ENCODE assay signal across 9 cellular contexts in the genomic region with DNA sequence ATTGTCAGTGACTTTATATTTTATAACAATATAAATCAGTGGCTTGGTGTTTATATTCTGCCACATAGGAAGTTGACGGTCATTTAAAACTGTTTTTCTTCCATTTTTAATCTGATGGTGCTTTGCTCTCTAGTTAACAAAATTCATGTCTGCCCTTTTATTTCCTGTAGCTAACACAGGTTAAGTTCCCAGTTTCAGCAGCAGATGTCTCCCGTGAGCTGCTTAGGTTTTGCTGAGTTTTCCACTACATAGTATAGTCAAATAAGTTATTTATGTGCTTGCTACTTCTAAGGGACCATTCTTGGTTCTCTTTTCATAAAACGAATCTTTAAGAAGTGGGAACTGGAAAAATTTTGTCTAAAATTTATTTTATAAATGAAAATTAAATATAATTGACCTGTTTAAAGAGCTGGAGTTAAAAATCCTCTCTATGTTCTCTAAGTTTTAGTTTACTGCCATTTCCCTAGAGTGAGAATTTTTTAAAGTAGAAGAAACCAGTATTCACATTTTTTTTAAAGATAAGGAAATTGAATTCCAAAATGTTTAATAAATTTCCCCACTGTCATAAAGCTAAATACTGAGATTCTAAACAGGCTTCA. TPM values are rescaled to one million over a fixed set of nuclear protein-coding genes. Genes with fewer than 3 reads are reported as not detected.
A peak's percentile ranks its signal among the peaks of the same experiment; 100 is the strongest.
DNase-seq lines count a peak whose midpoint lies in the region; TF ChIP-seq lines count a peak whose summit lies in the region.
"Had no signal": no experiment of that assay in that cellular context is flagged by ENCODE, and none has a peak within 500 bp of the region (broad histone marks: within the 10 kb centered on the region; RNA-seq: fewer than 3 reads in every experiment).

No MANE protein-coding gene starts in this region.

- DNase-seq in DMS 273 (lab: John Stamatoyannopoulos, UW; ENCODE audit: unreplicated experiment) (peak; percentile 63), DMS 273 treated with DMSO at 0.1 percent for 48 hours (lab: John Stamatoyannopoulos, UW) (no peak), HEK293T (ENCODE audit: extremely low spot score) (peak; percentile 51), NCI-H2107 (lab: John Stamatoyannopoulos, UW) (peak; percentile 18), dermis blood vessel endothelial cell (peak; percentile 84), lung microvascular endothelial cell (ENCODE audit: low read depth in 2 of 2) (peak; percentile 76 to 80)
- DNase-seq in activated CD4-positive, alpha-beta T cell treated with anti-CD3 and anti-CD28 coated beads for 24 hours (ENCODE audit: low read depth in 2 of 2), result peak; percentile 18 to 23
- peak; percentile 7 to 35 for DNase-seq in stimulated activated CD8-positive, alpha-beta memory T cell treated with anti-CD3 and anti-CD28 coated beads, Interleukin-4, amount 100 ng/mL, for 1 hour (ENCODE audit: low read depth in 2 of 2, low spot score in 1 of 2)

- CTCF ChIA-PET in HEK293T (lab: Yijun Ruan, JAX), result interaction anchor here (0.8 to 1.3 kb wide), 7 partner anchors 26 to 348 kb away, joined by 3 to 6 read pairs (median 3); no protein-coding TSS in a partner anchor

- POLR2A ChIA-PET in HEK293T (lab: Yijun Ruan, JAX), result interaction anchor here (1.3 kb wide), 1 partner anchor 12 kb away, joined by 3 read pairs; no protein-coding TSS in a partner anchor

TF ChIP-seq in HEK293T, 16 proteins besides CTCF, POLR2A, EP300 and RAD21:
- TF ChIP-seq LEF1 (IDR thresholded peaks at IDR 0.05; ENCODE audit: borderline replicate concordance), result no peak
- no peak for TF ChIP-seq ARNT (IDR thresholded peaks at IDR 0.05)
- TF ChIP-seq HDGF (IDR thresholded peaks at IDR 0.05; ENCODE audit: borderline replicate concordance), result no peak
- no peak for TF ChIP-seq CTBP1 (IDR thresholded peaks at IDR 0.05; ENCODE audit: borderline replicate concordance)
- TF ChIP-seq L3MBTL2 (conservative IDR thresholded peaks at IDR 0.05), result no peak
- TF ChIP-seq BHLHE40 (IDR thresholded peaks at IDR 0.05; ENCODE audit: borderline replicate concordance), result no peak
- no peak for TF ChIP-seq FOXA1 (IDR thresholded peaks at IDR 0.05)
- no peak for TF ChIP-seq SP1 (IDR thresholded peaks at IDR 0.05)
- TF ChIP-seq, protein P1, sequence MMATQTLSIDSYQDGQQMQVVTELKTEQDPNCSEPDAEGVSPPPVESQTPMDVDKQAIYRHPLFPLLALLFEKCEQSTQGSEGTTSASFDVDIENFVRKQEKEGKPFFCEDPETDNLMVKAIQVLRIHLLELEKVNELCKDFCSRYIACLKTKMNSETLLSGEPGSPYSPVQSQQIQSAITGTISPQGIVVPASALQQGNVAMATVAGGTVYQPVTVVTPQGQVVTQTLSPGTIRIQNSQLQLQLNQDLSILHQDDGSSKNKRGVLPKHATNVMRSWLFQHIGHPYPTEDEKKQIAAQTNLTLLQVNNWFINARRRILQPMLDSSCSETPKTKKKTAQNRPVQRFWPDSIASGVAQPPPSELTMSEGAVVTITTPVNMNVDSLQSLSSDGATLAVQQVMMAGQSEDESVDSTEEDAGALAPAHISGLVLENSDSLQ (IDR thresholded peaks at IDR 0.05), result no peak
- no peak for TF ChIP-seq ZNF384 (IDR thresholded peaks at IDR 0.05)
- no peak for TF ChIP-seq FOXM1 (IDR thresholded peaks at IDR 0.05; ENCODE audit: borderline replicate concordance)
- no peak for TF ChIP-seq FOXK2 (IDR thresholded peaks at IDR 0.05)
- no peak for TF ChIP-seq TARDBP (IDR thresholded peaks at IDR 0.05)
- TF ChIP-seq ELF4 (IDR thresholded peaks at IDR 0.05), result no peak
- no peak for TF ChIP-seq SUZ12 (IDR thresholded peaks at IDR 0.05)
TF ChIP-seq in HEK293T: peak in this region for 0.

RNA-seq across cellular contexts. Expression of a gene that starts 20.6 kb away (rescaled TPM):
- total RNA-seq in dermis blood vessel endothelial cell (4.4 and 4.8 TPM in 2 replicates), lung microvascular endothelial cell (2.0 and 3.0 TPM in 2 replicates)
- total RNA-seq: mononuclear cell had no signal

RNA-seq across cellular contexts. Expression of a gene that starts 47.5 kb away (rescaled TPM):
- total RNA-seq in dermis blood vessel endothelial cell (115 and 135 TPM in 2 replicates), lung microvascular endothelial cell (103 and 115 TPM in 2 replicates)
